8 cellular contexts compared by ENCODE assay signal in genomic region chr7:32728412-32729334, GRCh38.
DNase-seq lines count a peak whose midpoint lies in the region; ATAC-seq and TF ChIP-seq lines count a peak whose summit lies in the region.
"Not testable (repeated sequence)": the region's sequence is repeated elsewhere in the genome, so short reads cannot be mapped to it uniquely, and the experiment has no call there.

No MANE protein-coding gene starts in this region.

- intact Hi-C loops in heart left ventricle (cut with DNase I); ovary (cut with DNase I); upper lobe of right lung (cut with DNase I): not testable (repeated sequence)

- peaks cover 0 to 23% (median 4%) of the 10 kb centered on the region in 12 donors for H3K4me1 ChIP-seq in heart left ventricle
- not testable (repeated sequence) for H3K4me1 ChIP-seq in ovary (ENCODE audit: insufficient read depth); upper lobe of right lung

- H3K27me3 ChIP-seq in heart left ventricle, ovary, upper lobe of right lung: not testable (repeated sequence)

- TF ChIP-seq EP300 in ovary (IDR thresholded peaks at IDR 0.05), result not testable (repeated sequence)

- peak overlapping the region; percentile 51 for H3K4me3 ChIP-seq in GM12875 (ENCODE audit: low read depth, low read length)
- H3K4me3 ChIP-seq in heart left ventricle, result peak overlapping the region; percentile 59 to 97 (median 82)
- H3K4me3 ChIP-seq in ovary, result peak overlapping the region; percentile 53
- H3K4me3 ChIP-seq in upper lobe of right lung, result peak overlapping the region; percentile 66

- H3K36me3 ChIP-seq in heart left ventricle, ovary, upper lobe of right lung: not testable (repeated sequence)

- TF ChIP-seq CTCF in GM12875 (IDR thresholded peaks at IDR 0.05; ENCODE audit: borderline replicate concordance, insufficient read depth, low read depth, low read length); ovary (IDR thresholded peaks at IDR 0.05); upper lobe of right lung (IDR thresholded peaks at IDR 0.05): not testable (repeated sequence)
- peak in 1 of 12 donors; percentile 8 for TF ChIP-seq CTCF in heart left ventricle (IDR thresholded peaks at IDR 0.05)

- H3K27ac ChIP-seq in angular gyrus (ENCODE audit: low read depth, low read length), result peak overlapping the region; percentile 40
- peak overlapping the region; percentile 85 to 98 (median 94) for H3K27ac ChIP-seq in heart left ventricle
- peak overlapping the region; percentile 77 to 91 for H3K27ac ChIP-seq in ovary
- H3K27ac ChIP-seq in upper lobe of right lung, result peak overlapping the region; percentile 87

- DNase-seq in NCI-H128 (lab: John Stamatoyannopoulos, UW; ENCODE audit: unreplicated experiment) (peak; percentile 70), T follicular helper cell (ENCODE audit: low read depth) (peak; percentile 14), heart left ventricle (peak; percentile 62 to 87 (median 74)), ovary (peak; percentile 64 to 86 (median 72)), upper lobe of right lung (peak; percentile 91)

- WGBS in heart left ventricle, 4 donors, result 0 to 2% (median 1%) methylated on average over 8 to 108 of the region's 111 CpGs
- WGBS in ovary, 3 donors, result 0 to 1% (median 0%) methylated on average over 33 to 105 of the region's 111 CpGs

- peak in 1 of 2 donors; percentile 23 for TF ChIP-seq POLR2A in heart left ventricle (IDR thresholded peaks at IDR 0.05)
- not testable (repeated sequence) for TF ChIP-seq POLR2A in ovary (IDR thresholded peaks at IDR 0.05)

- ATAC-seq in HG02759 (IDR thresholded peaks at IDR 0.05; ENCODE audit: unreplicated experiment), result peak; percentile 79
- ATAC-seq in heart left ventricle, result peak; percentile 72 to 94 (median 80)
- ATAC-seq in upper lobe of right lung, result peak; percentile 96

- H3K9me3 ChIP-seq in heart left ventricle, ovary, upper lobe of right lung: not testable (repeated sequence)

Comparison
In these comparisons a context has a peak if more than half of its experiments do, and no peak if none do; other contexts are left out.
1. Peak in every context shown above with its lines: DNase-seq, ATAC-seq, H3K4me3 ChIP-seq and H3K27ac ChIP-seq.
2. DNase-seq: peak in every context shown above with its lines; median percentile 91 in upper lobe of right lung; 74 in heart left ventricle; 72 in ovary; 70 in NCI-H128; 14 in T follicular helper cell.
3. H3K27ac ChIP-seq: peak in every context shown above with its lines; median percentile 94 in heart left ventricle; 87 in upper lobe of right lung; 84 in ovary; 40 in angular gyrus.